In the genomic region with DNA sequence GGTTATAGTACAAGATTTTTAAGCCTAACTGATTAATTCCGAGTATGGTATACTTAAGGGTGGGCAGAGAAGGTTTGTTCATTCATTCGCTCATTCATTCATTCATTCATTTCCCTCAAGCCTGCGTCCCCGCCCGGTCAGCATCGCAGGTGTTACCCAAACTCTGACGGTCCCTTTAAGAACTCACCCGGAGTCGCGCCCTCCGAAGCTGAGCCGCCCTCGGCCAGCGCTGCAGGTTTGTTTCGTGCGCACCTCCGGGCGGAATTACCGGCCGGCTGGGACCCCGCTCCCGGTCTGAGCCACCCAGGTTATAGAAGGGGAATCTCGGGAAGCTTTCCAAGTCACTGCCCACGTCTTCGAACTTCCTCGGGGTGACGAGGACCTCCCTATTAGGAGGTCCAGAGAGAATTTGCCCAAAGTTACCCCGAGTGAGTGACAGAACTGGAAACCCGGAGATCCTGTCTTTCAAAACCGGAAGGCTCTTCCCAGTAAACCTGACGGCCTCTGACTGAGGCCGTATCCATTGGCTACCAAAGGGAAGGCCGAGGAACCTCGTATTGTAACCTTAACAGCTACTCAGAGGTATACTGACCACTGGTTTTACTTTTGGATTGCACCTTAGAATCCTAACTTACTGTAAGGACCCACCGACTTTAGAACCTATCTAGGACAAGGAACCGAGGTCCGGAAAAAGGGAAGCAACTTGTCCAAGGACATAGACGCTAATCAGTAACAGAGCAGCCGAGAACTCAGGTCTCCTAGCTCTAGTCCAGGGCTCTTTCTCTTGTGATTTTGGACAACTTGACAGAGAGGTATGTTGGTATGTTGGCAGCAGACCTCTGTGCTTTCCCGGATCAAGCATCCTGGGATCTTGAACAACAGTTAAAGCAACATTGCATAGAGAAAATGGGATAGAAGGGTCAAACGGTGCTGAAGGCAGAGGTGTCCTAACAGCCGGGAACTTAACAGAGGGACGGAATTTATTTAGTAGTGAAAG, we compare ENCODE assay signal across 1 cellular context.
TF ChIP-seq lines count a peak whose summit lies in the region.

No MANE protein-coding gene starts in this region.

TF ChIP-seq in HCT116, 20 proteins besides CTCF, POLR2A, EP300 and RAD21 (continued from another document):
- TF ChIP-seq ZBTB33 (IDR thresholded peaks at IDR 0.05; ENCODE audit: extremely low read depth, insufficient replicate concordance, low read length) (no peak), ATF3 (IDR thresholded peaks at IDR 0.05) (no peak), SIN3A (IDR thresholded peaks at IDR 0.05; ENCODE audit: low read depth) (peak; percentile 68; the same call in 1 of the 2 replicates)
